In the genomic region with DNA sequence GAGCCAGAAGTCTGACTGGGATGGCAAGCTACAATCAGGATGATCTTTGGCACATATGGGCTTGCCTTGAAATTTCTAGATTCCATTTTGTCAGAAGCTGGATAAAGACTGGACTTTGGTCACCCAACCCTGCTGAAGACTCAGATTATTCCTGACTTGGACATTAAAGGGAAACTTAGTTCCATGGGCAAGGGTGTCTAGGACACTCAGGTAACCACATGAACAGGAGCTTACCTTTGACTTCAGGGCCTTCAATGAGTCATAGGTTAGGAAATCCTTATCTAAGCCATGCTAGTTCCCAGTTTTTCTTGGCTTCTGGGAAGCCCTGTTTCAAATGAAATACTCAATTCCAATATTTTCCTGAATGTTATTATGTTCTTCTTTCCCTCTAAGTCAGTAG, we compare ENCODE assay signal across 21 cellular contexts.
"Had no signal": no experiment of that assay in that cellular context is flagged by ENCODE, and none has a peak within 500 bp of the region (broad histone marks: within the 10 kb centered on the region; RNA-seq: fewer than 3 reads in every experiment).

No MANE protein-coding gene starts in this region.

- H3K4me1 ChIP-seq: gastroesophageal sphincter, parathyroid adenoma, uterus had no signal

- DNase-seq: activated CD4-positive, CD25-positive, alpha-beta regulatory T cell treated with anti-CD3 and anti-CD28 coated beads, Interleukin-2, amount 50 U/mL, for 72 hours; activated gamma-delta T cell treated with Interleukin-2 at 50 U/mL for 16 hours; activated T-cell treated with anti-CD3 and anti-CD28 coated beads, Interleukin-2, amount 50 U/mL, for 1 hour; aorta; brain microvascular endothelial cell; endodermal cell; esophagus squamous epithelium; head of caudate nucleus; left cardiac atrium; right cardiac atrium; stimulated activated CD4-positive, alpha-beta T cell treated with anti-CD3 and anti-CD28 coated beads, Interleukin-2, amount 100 ng/mL, for 24 hours; uterus had no signal

- H3K9me3 Mint-ChIP-seq: nephron had no signal

- H3K9me3 ChIP-seq: esophagus squamous epithelium, gastroesophageal sphincter, neutrophil, uterus had no signal

- H3K79me2 ChIP-seq: parathyroid adenoma had no signal

- ATAC-seq: gastroesophageal sphincter; left cardiac atrium; right cardiac atrium; stimulated activated memory B cell treated with anti-CD40 and anti-IgM and Interleukin-4, amounts not matched to agents 10 μg/mL and 1 μg/mL and 100 μg/mL, for 72 hours had no signal

- H3K4me3 ChIP-seq: esophagus squamous epithelium, gastroesophageal sphincter, lung, uterus had no signal

- H3K4me3 Mint-ChIP-seq: activated naive CD4-positive, alpha-beta T cell treated with anti-CD3 and anti-CD28 coated beads, Interleukin-2, amount 50 U/mL, for 24 hours; central memory CD8-positive, alpha-beta T cell; endodermal cell; nephron; stimulated activated memory B cell treated with anti-CD40 and anti-IgM and Interleukin-4, amounts not matched to agents 10 μg/mL and 1 μg/mL and 100 μg/mL, for 72 hours had no signal

- H3K9ac ChIP-seq: parathyroid adenoma had no signal

- H3K27me3 ChIP-seq: brain microvascular endothelial cell, gastroesophageal sphincter, neutrophil, uterus had no signal

- H3K27ac Mint-ChIP-seq: activated naive CD4-positive, alpha-beta T cell treated with anti-CD3 and anti-CD28 coated beads, Interleukin-2, amount 50 U/mL, for 24 hours; endodermal cell; nephron had no signal

- H3K36me3 ChIP-seq: brain microvascular endothelial cell, esophagus squamous epithelium, gastroesophageal sphincter, neutrophil, uterus had no signal

- H3K4me1 Mint-ChIP-seq: activated naive CD4-positive, alpha-beta T cell treated with anti-CD3 and anti-CD28 coated beads, Interleukin-2, amount 50 U/mL, for 24 hours; central memory CD8-positive, alpha-beta T cell; endodermal cell; nephron had no signal

- H2AFZ ChIP-seq: parathyroid adenoma had no signal

- H3K27me3 Mint-ChIP-seq: stimulated activated memory B cell treated with anti-CD40 and anti-IgM and Interleukin-4, amounts not matched to agents 10 μg/mL and 1 μg/mL and 100 μg/mL, for 72 hours had no signal

- H3K27ac ChIP-seq: brain microvascular endothelial cell, esophagus squamous epithelium, neutrophil, parathyroid adenoma, uterus, VCaP had no signal
